Comparison of ENCODE assay signal across 28 cellular contexts in the genomic region with DNA sequence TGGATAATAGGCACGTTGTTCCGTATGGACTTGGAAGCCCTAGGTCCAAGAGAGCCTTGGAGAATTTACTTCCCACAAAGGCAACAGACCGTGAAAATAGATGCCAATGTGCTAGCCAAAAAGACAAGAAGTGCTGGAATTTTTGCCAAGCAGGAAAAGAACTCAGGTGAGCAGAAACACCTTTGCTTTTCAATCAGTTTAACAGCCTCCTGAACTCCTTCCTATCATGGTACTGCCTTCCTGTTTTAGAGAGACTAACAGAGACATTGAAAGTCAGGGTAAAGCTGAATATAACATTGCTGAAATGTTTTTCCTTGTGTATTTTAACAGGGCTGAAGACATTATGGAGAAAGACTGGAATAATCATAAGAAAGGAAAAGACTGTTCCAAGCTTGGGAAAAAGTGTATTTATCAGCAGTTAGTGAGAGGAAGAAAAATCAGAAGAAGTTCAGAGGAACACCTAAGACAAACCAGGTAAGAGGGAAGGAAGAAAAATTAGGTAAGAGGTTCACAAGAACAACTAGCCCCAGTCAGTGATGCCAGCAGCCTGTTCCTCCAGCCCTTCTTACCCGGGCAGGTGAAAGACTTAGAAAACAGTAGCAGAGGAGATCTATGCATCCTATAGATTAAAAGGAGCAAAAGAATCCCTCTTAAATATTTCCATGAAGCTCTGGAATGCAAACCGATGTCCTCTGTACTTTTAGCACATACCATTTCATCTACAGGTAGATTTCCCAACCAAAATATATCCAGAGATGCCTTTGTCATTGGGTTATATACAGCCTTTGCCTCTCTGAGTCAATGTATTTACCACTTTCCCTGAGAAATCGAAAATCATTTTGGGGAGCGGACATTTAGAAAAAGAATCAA. TPM values are rescaled to one million over a fixed set of nuclear protein-coding genes. Genes with fewer than 3 reads are reported as not detected.
DNase-seq lines count a peak whose midpoint lies in the region; TF ChIP-seq lines count a peak whose summit lies in the region.
"Had no signal": no experiment of that assay in that cellular context is flagged by ENCODE, and none has a peak within 500 bp of the region (broad histone marks: within the 10 kb centered on the region; RNA-seq: fewer than 3 reads in every experiment).

No MANE protein-coding gene starts in this region.

- H3K4me3 Mint-ChIP-seq in MCF 10A (ENCODE audit: unreplicated experiment): no peak overlapping the region
- H3K4me3 Mint-ChIP-seq: activated CD8-positive, alpha-beta T cell treated with anti-CD3 and anti-CD28 coated beads, Interleukin-2, amount 10 ng/mL, durations not matched to agents 7 days and 5 days; CD4-positive, alpha-beta memory T cell; endodermal cell; natural killer cell; stimulated activated memory B cell treated with anti-CD40 and anti-IgM and Interleukin-4, amounts not matched to agents 10 μg/mL and 1 μg/mL and 100 μg/mL, for 72 hours had no signal

- H3K9ac ChIP-seq in mammary epithelial cell (ENCODE audit: insufficient read depth, low read length) (no peak overlapping the region), smooth muscle cell (ENCODE audit: low read depth) (no peak overlapping the region)

- H3F3A ChIP-seq in smooth muscle cell (ENCODE audit: low read depth): no peaks in the 10 kb centered on the region

- H3K4me3 ChIP-seq in mammary epithelial cell (replicated peaks in 1 of 3; ENCODE audit: insufficient read depth in 1 of 3, low read depth in 2 of 3, low read length in 3 of 3): no peak overlapping the region
- peak overlapping the region; percentile 63 for H3K4me3 ChIP-seq in mesodermal cell (ENCODE audit: extremely low read depth, insufficient read depth, low read length, poor library complexity, severe bottlenecking)
- no peak overlapping the region for H3K4me3 ChIP-seq in vagina
- H3K4me3 ChIP-seq in smooth muscle cell: no peak overlapping the region
- H3K4me3 ChIP-seq: coronary artery, SJCRH30 had no signal

- dilution Hi-C loops in mammary epithelial cell (cut with HindIII; ENCODE audit: low sequenced_read_pairs): loop anchor here (10.0 kb wide), 1 partner anchor 191 kb away; no protein-coding TSS in a partner anchor

- H3K36me3 Mint-ChIP-seq in MCF 10A (ENCODE audit: insufficient read depth, unreplicated experiment): peaks cover 33% of the 10 kb centered on the region
- H3K36me3 Mint-ChIP-seq: CD4-positive, alpha-beta memory T cell; natural killer cell had no signal

- H3K79me2 ChIP-seq in mammary epithelial cell (ENCODE audit: insufficient read depth, low read length): peaks cover 12% of the 10 kb centered on the region
- no peaks in the 10 kb centered on the region for H3K79me2 ChIP-seq in smooth muscle cell (ENCODE audit: low read depth)

- WGBS in mammary epithelial cell (ENCODE audit: low coverage, missing lambda C conversion rate): 76% methylated on average over 7 of the region's 7 CpGs
- 93 to 99% methylated on average over 3 to 6 of the region's 7 CpGs for WGBS in mesodermal cell (ENCODE audit: insufficient coverage in 2 of 2), 2 experiments
- 90% methylated on average over 7 of the region's 7 CpGs for WGBS in smooth muscle cell (ENCODE audit: low lambda C conversion rate)

- POLR2A ChIA-PET in MCF 10A (lab: Yijun Ruan, JAX): interaction anchor here (0.7 to 21.2 kb wide), 10 partner anchors 10 to 311 kb away, joined by 3 to 371 read pairs (median 4); no protein-coding TSS in a partner anchor

- TF ChIP-seq CTCF in MCF 10A (IDR thresholded peaks at IDR 0.05; ENCODE audit: unreplicated experiment) (no peak), mammary epithelial cell (conservative IDR thresholded peaks at IDR 0.05 in 1 of 2, IDR thresholded peaks at IDR 0.05 in 1 of 2; ENCODE audit: extremely low read depth in 1 of 2, insufficient read depth in 1 of 2, low read depth in 1 of 2, low read length in 2 of 2) (no peak), vagina (IDR thresholded peaks at IDR 0.05) (no peak), smooth muscle cell (IDR thresholded peaks at IDR 0.05; ENCODE audit: borderline replicate concordance, insufficient read depth, poor library complexity, severe bottlenecking) (no peak), GM13977 (IDR thresholded peaks at IDR 0.05; ENCODE audit: extremely low read depth, insufficient read depth, missing control alignments) (no peak)

- H3K27ac ChIP-seq in mammary epithelial cell (ENCODE audit: insufficient read depth, low read depth, low read length): no peak overlapping the region
- peak overlapping the region; percentile 95 for H3K27ac ChIP-seq in epithelial cell of prostate
- H3K27ac ChIP-seq in mesodermal cell (ENCODE audit: low read depth, low read length, severe bottlenecking): no peak overlapping the region
- H3K27ac ChIP-seq in vagina: peak overlapping the region; percentile 19
- H3K27ac ChIP-seq in smooth muscle cell (ENCODE audit: low read depth): no peak overlapping the region
- H3K27ac ChIP-seq: SJCRH30 had no signal

- CTCF ChIA-PET in MCF 10A (lab: Yijun Ruan, JAX) (interaction anchor here (0.6 to 7.3 kb wide), 6 partner anchors 7 to 499 kb away, joined by 3 to 197 read pairs (median 28); no protein-coding TSS in a partner anchor), mammary epithelial cell (lab: Charles Lee; ENCODE audit: low non-redundant PET) (no interaction called here)

- H3K36me3 ChIP-seq in mammary epithelial cell (ENCODE audit: insufficient read depth, low read length) (peaks cover 4% of the 10 kb centered on the region), mesodermal cell (ENCODE audit: control insufficient read depth, insufficient read depth, low read length) (peaks cover 65% of the 10 kb centered on the region), vagina (no peaks in the 10 kb centered on the region), smooth muscle cell (ENCODE audit: low read depth) (no peaks in the 10 kb centered on the region)
- H3K36me3 ChIP-seq: SJCRH30 had no signal

- H3K27me3 ChIP-seq in mammary epithelial cell (ENCODE audit: insufficient read depth, low read length): no peaks in the 10 kb centered on the region
- no peaks in the 10 kb centered on the region for H3K27me3 ChIP-seq in vagina
- peaks cover 7% of the 10 kb centered on the region for H3K27me3 ChIP-seq in smooth muscle cell (ENCODE audit: low read depth)
- H3K27me3 ChIP-seq: SJCRH30 had no signal

- peak overlapping the region; percentile 95 for H3K27ac Mint-ChIP-seq in MCF 10A (ENCODE audit: low read depth, unreplicated experiment)
- H3K27ac Mint-ChIP-seq: activated CD8-positive, alpha-beta T cell treated with anti-CD3 and anti-CD28 coated beads, Interleukin-2, amount 10 ng/mL, durations not matched to agents 7 days and 5 days; endodermal cell; natural killer cell; stimulated activated memory B cell treated with anti-CD40 and anti-IgM and Interleukin-4, amounts not matched to agents 10 μg/mL and 1 μg/mL and 100 μg/mL, for 72 hours had no signal

- peaks cover 68% of the 10 kb centered on the region for H3K4me1 Mint-ChIP-seq in MCF 10A (ENCODE audit: insufficient read depth, unreplicated experiment)

- H2AFZ ChIP-seq in mammary epithelial cell (ENCODE audit: low read depth, low read length): no peak overlapping the region
- no peak overlapping the region for H2AFZ ChIP-seq in smooth muscle cell (ENCODE audit: low read depth)

- H3K4me1 ChIP-seq in mammary epithelial cell (ENCODE audit: insufficient read depth, low read length) (peaks cover 18% of the 10 kb centered on the region), mesodermal cell (ENCODE audit: control insufficient read depth, insufficient read depth, low read length, poor library complexity, severe bottlenecking) (peaks cover 20% of the 10 kb centered on the region), vagina (peaks cover 16% of the 10 kb centered on the region), smooth muscle cell (ENCODE audit: low read depth) (peaks cover 22% of the 10 kb centered on the region)
- H3K4me1 ChIP-seq: SJCRH30 had no signal

- no peak for TF ChIP-seq POLR2A in vagina (IDR thresholded peaks at IDR 0.05)

- in situ Hi-C loops in mammary epithelial cell (cut with MboI; ENCODE audit: low sequenced_read_pairs in 2 of 2) (loop anchor here in 1 of 2 donors (5.0 to 10.0 kb wide), 2 partner anchors 181 to 303 kb away; no protein-coding TSS in a partner anchor), GM13977 (cut with MboI; ENCODE audit: low pct_unique_long_range_greater_than_20kb, low sequenced_read_pairs, unreplicated experiment) (loop anchor here (10.0 to 25.0 kb wide), 2 partner anchors 301 to 632 kb away; no protein-coding TSS in a partner anchor)

- no peaks in the 10 kb centered on the region for H3K9me3 ChIP-seq in mammary epithelial cell (replicated peaks; ENCODE audit: insufficient read depth, low read length)
- H3K9me3 ChIP-seq in mesodermal cell (ENCODE audit: control insufficient read depth, low read length): no peaks in the 10 kb centered on the region
- H3K9me3 ChIP-seq in vagina: no peaks in the 10 kb centered on the region
- no peaks in the 10 kb centered on the region for H3K9me3 ChIP-seq in smooth muscle cell (replicated peaks; ENCODE audit: low read depth)
- H3K9me3 ChIP-seq: SJCRH30 had no signal

- H4K20me1 ChIP-seq in mammary epithelial cell (ENCODE audit: insufficient read depth, low read length) (no peaks in the 10 kb centered on the region), smooth muscle cell (ENCODE audit: low read depth) (no peaks in the 10 kb centered on the region)

- intact Hi-C loops in MCF 10A (cut with micrococcal nuclease): loop anchor here (2.0 to 5.0 kb wide), 2 partner anchors 282 to 601 kb away; a partner anchor contains a TSS
- intact Hi-C loops in mammary epithelial cell (cut with micrococcal nuclease): loop anchor here (2.0 kb wide), 1 partner anchor 601 kb away; no protein-coding TSS in a partner anchor
- intact Hi-C loops in vagina (cut with DNase I): loop anchor here (10.0 kb wide), 1 partner anchor 311 kb away; no protein-coding TSS in a partner anchor

- DNase-seq in MCF 10A (ENCODE audit: unreplicated experiment): no peak
- DNase-seq in mammary epithelial cell: no peak
- no peak for DNase-seq in epithelial cell of prostate (ENCODE audit: low read depth, low spot score)
- no peak for DNase-seq in vagina (ENCODE audit: extremely low spot score in 2 of 2)
- DNase-seq in smooth muscle cell (lab: John Stamatoyannopoulos, UW; ENCODE audit: unreplicated experiment): no peak
- no peak for DNase-seq in GDM1 (lab: John Stamatoyannopoulos, UW)
- DNase-seq in GM13977 (ENCODE audit: low spot score): no peak
- DNase-seq: 8988T; activated CD4-positive, CD25-positive, alpha-beta regulatory T cell treated with anti-CD3 and anti-CD28 coated beads, Interleukin-2, amount 50 U/mL, for 72 hours; activated CD8-positive, alpha-beta T cell treated with anti-CD3 and anti-CD28 coated beads, Interleukin-2, amount 10 ng/mL, durations not matched to agents 7 days and 5 days; AML-193; CD4-positive, alpha-beta memory T cell; DMS153; endodermal cell; glutamatergic neuron; KG1; left colon; midbrain; natural killer cell; NCI-H1694; NCI-H2171; NCI-H524; SJCRH30; stimulated activated CD4-positive, alpha-beta T cell treated with anti-CD3 and anti-CD28 coated beads, Interleukin-4, amount 100 ng/mL, for 1 hour; T-helper 1 cell had no signal

- BruUV-seq in MCF 10A (replicated peaks; lab: Mats Ljungman, UMichigan): no TSS peak
- BruUV-seq in mammary epithelial cell (replicated peaks; lab: Mats Ljungman, UMichigan): no TSS peak

- H3K27me3 Mint-ChIP-seq in MCF 10A (ENCODE audit: insufficient read depth, unreplicated experiment): no peaks in the 10 kb centered on the region

- H3K4me2 ChIP-seq in mammary epithelial cell (ENCODE audit: insufficient read depth, low read depth, low read length) (no peak overlapping the region), smooth muscle cell (no peak overlapping the region)

- H3K9me3 Mint-ChIP-seq in MCF 10A (ENCODE audit: unreplicated experiment): no peaks in the 10 kb centered on the region
- H3K9me3 Mint-ChIP-seq: CD4-positive, alpha-beta memory T cell; endodermal cell; natural killer cell; stimulated activated memory B cell treated with anti-CD40 and anti-IgM and Interleukin-4, amounts not matched to agents 10 μg/mL and 1 μg/mL and 100 μg/mL, for 72 hours had no signal

RNA-seq across cellular contexts. Expression of a gene that starts 4.0 kb away (rescaled TPM):
- total RNA-seq in MCF 10A (2022): 1.2 and 2.7 TPM in 2 replicates
- total RNA-seq in mammary epithelial cell: 10 to 100 TPM in 1 of 2 donors, 1 to 10 TPM in 1; 8.9 to 11.3 TPM
- 2.5 TPM for polyA plus RNA-seq in mammary epithelial cell
- polyA minus RNA-seq in mammary epithelial cell: 0.78 TPM
- 43.7 TPM for polyA plus RNA-seq in mesodermal cell (2013, experiment 1 of 2)
- polyA plus RNA-seq in mesodermal cell (2013, experiment 2 of 2): 45.3 TPM
- 7.1 TPM for total RNA-seq in vagina
- total RNA-seq in smooth muscle cell: 20.0 and 22.0 TPM in 2 replicates
- 8.2 and 18.6 TPM in 2 replicates for polyA plus RNA-seq in smooth muscle cell
- total RNA-seq: activated CD8-positive, alpha-beta T cell treated with anti-CD3 and anti-CD28 coated beads, Interleukin-2, amount 10 ng/mL, durations not matched to agents 7 days and 5 days had no signal
- polyA plus RNA-seq: CD4-positive, alpha-beta memory T cell had no signal

Comparison
In these comparisons a context has a peak if more than half of its experiments do, and no peak if none do; other contexts are left out.
1. H3K27ac ChIP-seq: peak in epithelial cell of prostate (single experiment) and vagina (single experiment); none in mammary epithelial cell (single experiment), mesodermal cell (single experiment) and smooth muscle cell (single experiment).